Comparison of ENCODE assay signal across 1 cellular context in genomic region chr9:89442501-89442978, GRCh38.
TF ChIP-seq lines count a peak whose summit lies in the region.

No MANE protein-coding gene starts in this region.

TF ChIP-seq in WTC11, 78 proteins besides CTCF, POLR2A, EP300 and RAD21 (continued from another document):
- TF ChIP-seq KAT7 (CRISPR knock-in tag; IDR thresholded peaks at IDR 0.05; ENCODE audit: borderline replicate concordance) (no peak), CREB1 (CRISPR knock-in tag; IDR thresholded peaks at IDR 0.05) (no peak), MXD4 (CRISPR knock-in tag; IDR thresholded peaks at IDR 0.05; ENCODE audit: borderline replicate concordance) (no peak), ATF1 (CRISPR knock-in tag; IDR thresholded peaks at IDR 0.05) (no peak), MAX (CRISPR knock-in tag; IDR thresholded peaks at IDR 0.05) (no peak), JUN (CRISPR knock-in tag; IDR thresholded peaks at IDR 0.05) (no peak)
